In genomic region chr5:127840198-127840524, GRCh38 we compare ENCODE assay signal across 1 cellular context.
A peak's percentile ranks its signal among the peaks of the same experiment; 100 is the strongest.
TF ChIP-seq lines count a peak whose summit lies in the region.

No MANE protein-coding gene starts in this region.

TF ChIP-seq in GM12878, 131 proteins besides CTCF, POLR2A, EP300 and RAD21 (continued from another document):
- TF ChIP-seq NKRF (conservative IDR thresholded peaks at IDR 0.05) (no peak), ATF7 (IDR thresholded peaks at IDR 0.05; ENCODE audit: low read depth) (no peak), IKZF2 (IDR thresholded peaks at IDR 0.05) (peak; percentile 84 to 86), IRF5 (IDR thresholded peaks at IDR 0.05; ENCODE audit: borderline replicate concordance) (no peak), RELA (IDR thresholded peaks at IDR 0.05; ENCODE audit: borderline replicate concordance, partially characterized antibody) (no peak), DPF2 (IDR thresholded peaks at IDR 0.05) (peak; percentile 74), PML (IDR thresholded peaks at IDR 0.05; ENCODE audit: low read length) (no peak), SKIL (IDR thresholded peaks at IDR 0.05; ENCODE audit: low read depth, poor library complexity, severe bottlenecking) (peak; percentile 35), ZNF24 (IDR thresholded peaks at IDR 0.05) (0 out of 2 replicates have a peak, but pooled peaks have one; percentile 28), RELB (IDR thresholded peaks at IDR 0.05; ENCODE audit: low read depth) (peak; percentile 49; the same call in 1 of the 2 replicates), BCL11A (IDR thresholded peaks at IDR 0.05; ENCODE audit: low read depth, low read length) (peak; percentile 34; the same call in 1 of the 2 replicates), SUZ12 (IDR thresholded peaks at IDR 0.05; ENCODE audit: unreplicated experiment) (no peak), ATF3 (IDR thresholded peaks at IDR 0.05; ENCODE audit: borderline replicate concordance, extremely low read depth, low read depth, low read length) (no peak), MTA2 (IDR thresholded peaks at IDR 0.05; ENCODE audit: low read depth) (peak; percentile 84), HCFC1 (IDR thresholded peaks at IDR 0.05; ENCODE audit: low read length) (no peak), NFIC (IDR thresholded peaks at IDR 0.05; ENCODE audit: low read depth, low read length) (no peak), RUNX3 (IDR thresholded peaks at IDR 0.05; ENCODE audit: low read length) (peak; percentile 54), ZBTB40 (IDR thresholded peaks at IDR 0.05; ENCODE audit: borderline replicate concordance) (peak; percentile 56; the same call in 1 of the 2 replicates), CREB1 (IDR thresholded peaks at IDR 0.05; ENCODE audit: low read depth) (no peak), NRF1 (conservative IDR thresholded peaks at IDR 0.05; ENCODE audit: low read depth, low read length) (no peak), STAT1 (conservative IDR thresholded peaks at IDR 0.05) (no peak), SREBF1 (IDR thresholded peaks at IDR 0.05; ENCODE audit: low read length) (no peak), RB1 (IDR thresholded peaks at IDR 0.05; ENCODE audit: borderline replicate concordance) (no peak), MYB (IDR thresholded peaks at IDR 0.05; ENCODE audit: borderline replicate concordance, low read depth, low read length) (no peak), MXI1 (IDR thresholded peaks at IDR 0.05; ENCODE audit: low read depth, low read length) (no peak), NBN (IDR thresholded peaks at IDR 0.05) (no peak), ZNF217 (IDR thresholded peaks at IDR 0.05) (peak; percentile 40; the same call in 1 of the 2 replicates)
